8 cellular contexts compared by ENCODE assay signal in genomic region chr2:150610670-150611279, GRCh38.
A peak's percentile ranks its signal among the peaks of the same experiment; 100 is the strongest.
DNase-seq lines count a peak whose midpoint lies in the region; ATAC-seq and TF ChIP-seq lines count a peak whose summit lies in the region.

No MANE protein-coding gene starts in this region.

- H3K27me3 ChIP-seq in KMS-11 (ENCODE audit: insufficient read depth, low read depth), result no peaks in the 10 kb centered on the region

- H3K4me3 Mint-ChIP-seq in MCF 10A (ENCODE audit: unreplicated experiment) (no peak overlapping the region), nephron progenitor cell (no peak overlapping the region)

- intact Hi-C loops in MCF 10A (cut with micrococcal nuclease), result loop anchor here (1.0 to 10.0 kb wide), 9 partner anchors 123 to 1013 kb away; partner anchors contain the start of gene RND3

- ATAC-seq in GM18520 (IDR thresholded peaks at IDR 0.05; ENCODE audit: unreplicated experiment) (peak; percentile 48), HG03025 (IDR thresholded peaks at IDR 0.05; ENCODE audit: low FRiP score, unreplicated experiment) (no peak), HG02678 (IDR thresholded peaks at IDR 0.05; ENCODE audit: unreplicated experiment) (no peak)

- H3K9me3 Mint-ChIP-seq in MCF 10A (ENCODE audit: unreplicated experiment) (no peaks in the 10 kb centered on the region), nephron progenitor cell (no peaks in the 10 kb centered on the region)

- H3K36me3 Mint-ChIP-seq in MCF 10A (ENCODE audit: insufficient read depth, unreplicated experiment) (no peaks in the 10 kb centered on the region), nephron progenitor cell (ENCODE audit: low read depth) (no peaks in the 10 kb centered on the region)

- H3K27ac Mint-ChIP-seq in MCF 10A (ENCODE audit: low read depth, unreplicated experiment) (no peak overlapping the region), nephron progenitor cell (no peak overlapping the region)

- no TSS peak for BruUV-seq in MCF 10A (replicated peaks; lab: Mats Ljungman, UMichigan)

- CTCF ChIA-PET in MCF 10A (lab: Yijun Ruan, JAX), result interaction anchor here (0.5 to 1.8 kb wide), 18 partner anchors 9 to 1015 kb away, joined by 3 to 12 read pairs (median 4); no protein-coding TSS in a partner anchor

- no peak overlapping the region for H3K9ac ChIP-seq in KMS-11

- no peak overlapping the region for H2AFZ ChIP-seq in KMS-11 (ENCODE audit: low read depth)

- peaks cover 10% of the 10 kb centered on the region for H3K4me1 Mint-ChIP-seq in MCF 10A (ENCODE audit: insufficient read depth, unreplicated experiment)
- peaks cover 33% of the 10 kb centered on the region for H3K4me1 Mint-ChIP-seq in nephron progenitor cell

- H3K79me2 ChIP-seq in KMS-11 (ENCODE audit: insufficient read depth, low read depth), result no peaks in the 10 kb centered on the region

- TF ChIP-seq CTCF in KMS-11 (conservative IDR thresholded peaks at IDR 0.05; ENCODE audit: low read depth, low read length) (peak; percentile 76), MCF 10A (IDR thresholded peaks at IDR 0.05; ENCODE audit: unreplicated experiment) (peak; percentile 82), nephron progenitor cell (IDR thresholded peaks at IDR 0.05) (peak; percentile 35)

- H3K27ac ChIP-seq in KMS-11, result no peak overlapping the region

- no peaks in the 10 kb centered on the region for H3K36me3 ChIP-seq in KMS-11 (ENCODE audit: insufficient read depth)

- H3K27me3 Mint-ChIP-seq in MCF 10A (ENCODE audit: insufficient read depth, unreplicated experiment) (no peaks in the 10 kb centered on the region), nephron progenitor cell (ENCODE audit: low read depth, poor library complexity) (no peaks in the 10 kb centered on the region)

- H3K4me2 ChIP-seq in KMS-11, result no peak overlapping the region

- no peak overlapping the region for H3K4me3 ChIP-seq in KMS-11 (IDR thresholded peaks at IDR 0.05; ENCODE audit: insufficient read depth, low read depth, low read length)

- DNase-seq in A172 (ENCODE audit: low spot score) (peak; percentile 70), MCF 10A (ENCODE audit: unreplicated experiment) (peak; percentile 74), nephron progenitor cell (peak; percentile 24), inferior parietal cortex (ENCODE audit: extremely low spot score) (no peak)

- POLR2A ChIA-PET in MCF 10A (lab: Yijun Ruan, JAX), result interaction anchor here (0.6 to 1.5 kb wide), 8 partner anchors 9 to 1026 kb away, joined by 3 to 8 read pairs (median 3); no protein-coding TSS in a partner anchor

- H4K20me1 ChIP-seq in KMS-11 (ENCODE audit: insufficient read depth), result no peaks in the 10 kb centered on the region

- H3K4me1 ChIP-seq in KMS-11 (ENCODE audit: low read depth, poor library complexity, severe bottlenecking), result peaks cover 17% of the 10 kb centered on the region
